ENCODE assay signal across 8 cellular contexts in genomic region chr16:56931253-56931768, GRCh38. TPM values are rescaled to one million over a fixed set of nuclear protein-coding genes. Genes with fewer than 3 reads are reported as not detected.
DNase-seq lines count a peak whose midpoint lies in the region; ATAC-seq and TF ChIP-seq lines count a peak whose summit lies in the region.

No MANE protein-coding gene starts in this region.

- no peak for DNase-seq in CD4-positive, CD25-positive, alpha-beta regulatory T cell
- DNase-seq in GM19238 (ENCODE audit: insufficient read length, low spot score) (peak; percentile 55), SW480 (ENCODE audit: low spot score) (peak; percentile 56), fibroblast of villous mesenchyme (ENCODE audit: low read depth) (no peak), posterior vena cava (ENCODE audit: low spot score) (peak; percentile 78), NCI-H526 treated with DMSO at 0.1 percent for 48 hours (lab: John Stamatoyannopoulos, UW) (no peak), NCI-H128 (lab: John Stamatoyannopoulos, UW; ENCODE audit: unreplicated experiment) (no peak)

- H3K27me3 Mint-ChIP-seq in CD4-positive, CD25-positive, alpha-beta regulatory T cell: peaks cover 5% of the 10 kb centered on the region

- no peak for TF ChIP-seq CTCF in fibroblast of villous mesenchyme (IDR thresholded peaks at IDR 0.05; ENCODE audit: insufficient read depth, low read depth, low read length)

- H3K4me3 ChIP-seq in CD4-positive, CD25-positive, alpha-beta regulatory T cell (ENCODE audit: low read depth, low read length): peak overlapping the region; percentile 47
- H3K4me3 ChIP-seq in fibroblast of villous mesenchyme (ENCODE audit: low read depth, low read length): peak overlapping the region; percentile 31

- H3K9me3 ChIP-seq in CD4-positive, CD25-positive, alpha-beta regulatory T cell (ENCODE audit: control insufficient read depth in 2 of 2, low read length in 2 of 2): no peaks in the 10 kb centered on the region

- no peaks in the 10 kb centered on the region for H3K9me3 Mint-ChIP-seq in CD4-positive, CD25-positive, alpha-beta regulatory T cell

- H3K27ac Mint-ChIP-seq in CD4-positive, CD25-positive, alpha-beta regulatory T cell: peak overlapping the region; percentile 94 to 98 (median 95)

- H3K36me3 ChIP-seq in CD4-positive, CD25-positive, alpha-beta regulatory T cell (ENCODE audit: control insufficient read depth, insufficient read depth, low read length): peaks cover 15% of the 10 kb centered on the region

- H3K27me3 ChIP-seq in CD4-positive, CD25-positive, alpha-beta regulatory T cell (ENCODE audit: control insufficient read depth, insufficient read depth, low read length): no peaks in the 10 kb centered on the region

- peaks cover 16 to 39% (median 25%) of the 10 kb centered on the region in 4 donors for H3K4me1 Mint-ChIP-seq in CD4-positive, CD25-positive, alpha-beta regulatory T cell

- H3K27ac ChIP-seq in CD4-positive, CD25-positive, alpha-beta regulatory T cell (ENCODE audit: insufficient read depth, low read length, poor library complexity, severe bottlenecking): peak overlapping the region; percentile 89

- peaks cover 38% of the 10 kb centered on the region for H3K4me1 ChIP-seq in CD4-positive, CD25-positive, alpha-beta regulatory T cell (ENCODE audit: control insufficient read depth, insufficient read depth, low read length, poor library complexity, severe bottlenecking)

- intact Hi-C loops in posterior vena cava (cut with DNase I): no loop called here

- ATAC-seq in CD4-positive, CD25-positive, alpha-beta regulatory T cell (ENCODE audit: low read depth in 2 of 2): no peak
- ATAC-seq in HG03159 (IDR thresholded peaks at IDR 0.05; ENCODE audit: unreplicated experiment): peak; percentile 42

- peak overlapping the region; percentile 94 to 99 (median 99) for H3K4me3 Mint-ChIP-seq in CD4-positive, CD25-positive, alpha-beta regulatory T cell

- peaks cover 19% of the 10 kb centered on the region for H3K36me3 Mint-ChIP-seq in CD4-positive, CD25-positive, alpha-beta regulatory T cell

RNA-seq across cellular contexts. Expression of gene HERPUD1, which starts 0.6 kb away (rescaled TPM):
- 454 TPM for total RNA-seq in CD4-positive, CD25-positive, alpha-beta regulatory T cell
- polyA plus RNA-seq in CD4-positive, CD25-positive, alpha-beta regulatory T cell: 100 to 1,000 TPM; 133 to 174 (median 144) TPM
- total RNA-seq in fibroblast of villous mesenchyme (98.4 and 135 TPM in 2 replicates), posterior vena cava (100 to 1,000 TPM in 1 of 2 donors, 10 to 100 TPM in 1; 99.7 to 106 TPM)

RNA-seq across cellular contexts. Expression of gene CETP, which starts 30.4 kb away (rescaled TPM):
- not detected for total RNA-seq in CD4-positive, CD25-positive, alpha-beta regulatory T cell
- under 1 TPM in 1 of 4 donors, not detected in 3; 0.27 TPM for polyA plus RNA-seq in CD4-positive, CD25-positive, alpha-beta regulatory T cell
- not detected in 2 replicates for total RNA-seq in fibroblast of villous mesenchyme
- under 1 TPM in 1 of 2 donors, not detected in 1; 0.60 TPM for total RNA-seq in posterior vena cava

RNA-seq across cellular contexts. Expression of gene NLRC5, which starts 58.0 kb away (rescaled TPM):
- 842 TPM for total RNA-seq in CD4-positive, CD25-positive, alpha-beta regulatory T cell
- 100 to 1,000 TPM in 1 of 4 donors, 10 to 100 TPM in 3; 75.3 to 112 (median 97.2) TPM for polyA plus RNA-seq in CD4-positive, CD25-positive, alpha-beta regulatory T cell
- total RNA-seq in fibroblast of villous mesenchyme (44.0 and 67.6 TPM in 2 replicates), posterior vena cava (10 to 100 TPM; 37.8 to 53.2 TPM)

Comparison
In these comparisons a context has a peak if more than half of its experiments do, and no peak if none do; other contexts are left out.
1. DNase-seq: peak in GM19238 (single experiment), SW480 (single experiment) and posterior vena cava (single experiment); none in CD4-positive, CD25-positive, alpha-beta regulatory T cell (0 of 3), fibroblast of villous mesenchyme (single experiment), NCI-H526 treated with DMSO at 0.1 percent for 48 hours (single experiment) and NCI-H128 (single experiment).
2. RNA of gene NLRC5, which starts 58.0 kb away (total RNA-seq): 842 TPM in CD4-positive, CD25-positive, alpha-beta regulatory T cell (single experiment); 37.8 to 53.2 TPM in posterior vena cava and 44.0 to 67.6 TPM in fibroblast of villous mesenchyme; every median in the first group is over 10 times any median in the second.